Comparison of ENCODE assay signal across 1 cellular context in genomic region chr2:166609183-166609959, GRCh38.
A peak's percentile ranks its signal among the peaks of the same experiment; 100 is the strongest.
TF ChIP-seq lines count a peak whose summit lies in the region.

No MANE protein-coding gene starts in this region.

TF ChIP-seq in HepG2, 621 proteins besides CTCF, POLR2A, EP300 and RAD21 (continued from another document and continues in another):
- TF ChIP-seq E2F5 (CRISPR knock-in tag; conservative IDR thresholded peaks at IDR 0.05) (no peak), KLF15 (CRISPR knock-in tag; IDR thresholded peaks at IDR 0.05; ENCODE audit: borderline replicate concordance) (no peak), ZNF788 (CRISPR knock-in tag; IDR thresholded peaks at IDR 0.05; ENCODE audit: borderline replicate concordance) (no peak), HMG20A (CRISPR knock-in tag; IDR thresholded peaks at IDR 0.05; ENCODE audit: borderline replicate concordance) (no peak; the same call in 1 of the 2 replicates), SMARCE1 (IDR thresholded peaks at IDR 0.05; ENCODE audit: borderline replicate concordance) (no peak), ZNF816 (CRISPR knock-in tag; IDR thresholded peaks at IDR 0.05; ENCODE audit: borderline replicate concordance) (no peak), KMT2A (CRISPR knock-in tag; IDR thresholded peaks at IDR 0.05) (no peak), ZIK1 (CRISPR knock-in tag; IDR thresholded peaks at IDR 0.05; ENCODE audit: borderline replicate concordance, low read depth) (no peak), AGO1 (IDR thresholded peaks at IDR 0.05; ENCODE audit: low read depth, low read length, poor library complexity, severe bottlenecking) (no peak), CHD4 (IDR thresholded peaks at IDR 0.05; ENCODE audit: borderline replicate concordance, low read length) (no peak), FOXJ3 (CRISPR knock-in tag; IDR thresholded peaks at IDR 0.05; ENCODE audit: borderline replicate concordance) (peak; percentile 31; the same call in 1 of the 2 replicates), TRIM24 (CRISPR knock-in tag; IDR thresholded peaks at IDR 0.05) (no peak), ZUFSP (CRISPR knock-in tag; IDR thresholded peaks at IDR 0.05; ENCODE audit: borderline replicate concordance) (no peak), ATRX (CRISPR knock-in tag; IDR thresholded peaks at IDR 0.05; ENCODE audit: borderline replicate concordance) (no peak), ZBTB25 (CRISPR knock-in tag; IDR thresholded peaks at IDR 0.05) (no peak), ZBTB14 (CRISPR knock-in tag; IDR thresholded peaks at IDR 0.05) (no peak), ZGPAT (CRISPR knock-in tag; IDR thresholded peaks at IDR 0.05) (no peak), ZNF24 (IDR thresholded peaks at IDR 0.05) (no peak), ZNF407 (CRISPR knock-in tag; IDR thresholded peaks at IDR 0.05; ENCODE audit: not compliant biosample characterization) (no peak), FUBP1 (CRISPR knock-in tag; IDR thresholded peaks at IDR 0.05; ENCODE audit: borderline replicate concordance) (no peak), CREB3 (CRISPR knock-in tag; IDR thresholded peaks at IDR 0.05) (no peak), ZNF567 (CRISPR knock-in tag; IDR thresholded peaks at IDR 0.05; ENCODE audit: borderline replicate concordance) (no peak), DRAP1 (CRISPR knock-in tag; IDR thresholded peaks at IDR 0.05) (no peak), GTF3A (CRISPR knock-in tag; conservative IDR thresholded peaks at IDR 0.05) (no peak), ZFYVE20 (CRISPR knock-in tag; IDR thresholded peaks at IDR 0.05; ENCODE audit: borderline replicate concordance, low read depth) (no peak), CENPBD1 (CRISPR knock-in tag; IDR thresholded peaks at IDR 0.05; ENCODE audit: borderline replicate concordance, low read depth) (no peak), ZNF678 (CRISPR knock-in tag; IDR thresholded peaks at IDR 0.05) (no peak), BRF2 (CRISPR knock-in tag; IDR thresholded peaks at IDR 0.05) (no peak), RFXANK (CRISPR knock-in tag; IDR thresholded peaks at IDR 0.05) (no peak), TMF1 (CRISPR knock-in tag; IDR thresholded peaks at IDR 0.05; ENCODE audit: low read depth) (no peak), REST (IDR thresholded peaks at IDR 0.05; ENCODE audit: borderline replicate concordance in 1 of 2, low read depth in 1 of 2, low read length in 2 of 2) (no peak)
